Comparison of ENCODE assay signal across 1 cellular context in the genomic region with DNA sequence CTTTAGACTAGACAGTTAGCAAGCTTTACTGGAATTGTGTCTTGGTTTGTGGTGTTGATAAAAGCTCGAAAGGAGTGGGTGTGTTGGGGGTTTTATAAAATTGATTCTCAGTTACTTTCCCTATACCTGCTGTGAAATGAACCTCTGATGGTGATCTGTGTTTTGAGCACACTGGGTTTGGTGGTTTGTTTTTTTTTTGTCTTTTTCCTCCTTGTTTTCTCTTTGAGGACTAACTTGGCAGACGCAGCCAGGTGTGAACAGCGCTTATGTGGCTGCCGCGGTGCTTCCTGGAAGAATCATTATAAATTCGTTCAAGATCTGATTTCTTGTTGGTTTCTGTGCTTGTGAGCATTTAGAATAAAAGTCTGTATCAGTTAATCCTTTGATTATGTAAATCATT.
TF ChIP-seq lines count a peak whose summit lies in the region.

No MANE protein-coding gene starts in this region.

TF ChIP-seq in HepG2, 621 proteins besides CTCF, POLR2A, EP300 and RAD21 (continued from another document):
- TF ChIP-seq, protein P1, sequence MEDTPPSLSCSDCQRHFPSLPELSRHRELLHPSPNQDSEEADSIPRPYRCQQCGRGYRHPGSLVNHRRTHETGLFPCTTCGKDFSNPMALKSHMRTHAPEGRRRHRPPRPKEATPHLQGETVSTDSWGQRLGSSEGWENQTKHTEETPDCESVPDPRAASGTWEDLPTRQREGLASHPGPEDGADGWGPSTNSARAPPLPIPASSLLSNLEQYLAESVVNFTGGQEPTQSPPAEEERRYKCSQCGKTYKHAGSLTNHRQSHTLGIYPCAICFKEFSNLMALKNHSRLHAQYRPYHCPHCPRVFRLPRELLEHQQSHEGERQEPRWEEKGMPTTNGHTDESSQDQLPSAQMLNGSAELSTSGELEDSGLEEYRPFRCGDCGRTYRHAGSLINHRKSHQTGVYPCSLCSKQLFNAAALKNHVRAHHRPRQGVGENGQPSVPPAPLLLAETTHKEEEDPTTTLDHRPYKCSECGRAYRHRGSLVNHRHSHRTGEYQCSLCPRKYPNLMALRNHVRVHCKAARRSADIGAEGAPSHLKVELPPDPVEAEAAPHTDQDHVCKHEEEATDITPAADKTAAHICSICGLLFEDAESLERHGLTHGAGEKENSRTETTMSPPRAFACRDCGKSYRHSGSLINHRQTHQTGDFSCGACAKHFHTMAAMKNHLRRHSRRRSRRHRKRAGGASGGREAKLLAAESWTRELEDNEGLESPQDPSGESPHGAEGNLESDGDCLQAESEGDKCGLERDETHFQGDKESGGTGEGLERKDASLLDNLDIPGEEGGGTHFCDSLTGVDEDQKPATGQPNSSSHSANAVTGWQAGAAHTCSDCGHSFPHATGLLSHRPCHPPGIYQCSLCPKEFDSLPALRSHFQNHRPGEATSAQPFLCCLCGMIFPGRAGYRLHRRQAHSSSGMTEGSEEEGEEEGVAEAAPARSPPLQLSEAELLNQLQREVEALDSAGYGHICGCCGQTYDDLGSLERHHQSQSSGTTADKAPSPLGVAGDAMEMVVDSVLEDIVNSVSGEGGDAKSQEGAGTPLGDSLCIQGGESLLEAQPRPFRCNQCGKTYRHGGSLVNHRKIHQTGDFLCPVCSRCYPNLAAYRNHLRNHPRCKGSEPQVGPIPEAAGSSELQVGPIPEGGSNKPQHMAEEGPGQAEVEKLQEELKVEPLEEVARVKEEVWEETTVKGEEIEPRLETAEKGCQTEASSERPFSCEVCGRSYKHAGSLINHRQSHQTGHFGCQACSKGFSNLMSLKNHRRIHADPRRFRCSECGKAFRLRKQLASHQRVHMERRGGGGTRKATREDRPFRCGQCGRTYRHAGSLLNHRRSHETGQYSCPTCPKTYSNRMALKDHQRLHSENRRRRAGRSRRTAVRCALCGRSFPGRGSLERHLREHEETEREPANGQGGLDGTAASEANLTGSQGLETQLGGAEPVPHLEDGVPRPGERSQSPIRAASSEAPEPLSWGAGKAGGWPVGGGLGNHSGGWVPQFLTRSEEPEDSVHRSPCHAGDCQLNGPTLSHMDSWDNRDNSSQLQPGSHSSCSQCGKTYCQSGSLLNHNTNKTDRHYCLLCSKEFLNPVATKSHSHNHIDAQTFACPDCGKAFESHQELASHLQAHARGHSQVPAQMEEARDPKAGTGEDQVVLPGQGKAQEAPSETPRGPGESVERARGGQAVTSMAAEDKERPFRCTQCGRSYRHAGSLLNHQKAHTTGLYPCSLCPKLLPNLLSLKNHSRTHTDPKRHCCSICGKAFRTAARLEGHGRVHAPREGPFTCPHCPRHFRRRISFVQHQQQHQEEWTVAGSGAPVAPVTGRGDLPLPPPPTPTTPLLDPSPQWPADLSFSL (CRISPR knock-in tag; IDR thresholded peaks at IDR 0.05), result no peak
- TF ChIP-seq MXI1 (IDR thresholded peaks at IDR 0.05; ENCODE audit: borderline replicate concordance, low read depth, low read length) (no peak), ATAD3A (CRISPR knock-in tag; IDR thresholded peaks at IDR 0.05) (no peak), WIZ (CRISPR knock-in tag; IDR thresholded peaks at IDR 0.05) (no peak), NBN (conservative IDR thresholded peaks at IDR 0.05) (no peak)
- TF ChIP-seq, protein P2, sequence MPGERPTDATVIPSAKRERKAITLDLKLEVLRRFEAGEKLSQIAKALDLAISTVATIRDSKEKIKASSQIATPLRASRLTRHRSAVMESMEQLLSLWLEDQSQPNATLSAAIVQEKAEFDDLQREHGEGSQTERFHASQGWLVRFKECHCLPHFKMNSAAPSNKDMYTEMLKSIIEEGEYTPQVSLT (CRISPR knock-in tag; IDR thresholded peaks at IDR 0.05; ENCODE audit: borderline replicate concordance, low read depth), result no peak
- TF ChIP-seq, protein P3, sequence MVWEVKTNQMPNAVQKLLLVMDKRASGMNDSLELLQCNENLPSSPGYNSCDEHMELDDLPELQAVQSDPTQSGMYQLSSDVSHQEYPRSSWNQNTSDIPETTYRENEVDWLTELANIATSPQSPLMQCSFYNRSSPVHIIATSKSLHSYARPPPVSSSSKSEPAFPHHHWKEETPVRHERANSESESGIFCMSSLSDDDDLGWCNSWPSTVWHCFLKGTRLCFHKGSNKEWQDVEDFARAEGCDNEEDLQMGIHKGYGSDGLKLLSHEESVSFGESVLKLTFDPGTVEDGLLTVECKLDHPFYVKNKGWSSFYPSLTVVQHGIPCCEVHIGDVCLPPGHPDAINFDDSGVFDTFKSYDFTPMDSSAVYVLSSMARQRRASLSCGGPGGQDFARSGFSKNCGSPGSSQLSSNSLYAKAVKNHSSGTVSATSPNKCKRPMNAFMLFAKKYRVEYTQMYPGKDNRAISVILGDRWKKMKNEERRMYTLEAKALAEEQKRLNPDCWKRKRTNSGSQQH (CRISPR knock-in tag; IDR thresholded peaks at IDR 0.05; ENCODE audit: low read depth), result no peak
TF ChIP-seq in HepG2: peak in this region for 0.
